In genomic region chr22:37050913-37051628, GRCh38 we compare ENCODE assay signal across 8 cellular contexts. TPM values are rescaled to one million over a fixed set of nuclear protein-coding genes. Genes with fewer than 3 reads are reported as not detected.
DNase-seq lines count a peak whose midpoint lies in the region; ATAC-seq lines count a peak whose summit lies in the region.

No MANE protein-coding gene starts in this region.

- H3K27ac ChIP-seq in iPS-20b (ENCODE audit: low read length) (no peak overlapping the region), subcutaneous abdominal adipose tissue (ENCODE audit: low read depth, low read length) (no peak overlapping the region)

- H3K4me3 Mint-ChIP-seq in activated CD4-positive, alpha-beta T cell treated with anti-CD3 and anti-CD28 coated beads for 36 hours: peak overlapping the region; percentile 79
- peak overlapping the region; percentile 74 for H3K4me3 Mint-ChIP-seq in activated T-helper 17 cell treated with anti-CD3 and anti-CD28 coated beads, Interleukin-2, amount 50 U/mL, for 72 hours

- ATAC-seq in activated CD4-positive, alpha-beta T cell treated with anti-CD3 and anti-CD28 coated beads for 36 hours: no peak
- ATAC-seq in activated T-helper 17 cell treated with anti-CD3 and anti-CD28 coated beads, Interleukin-2, amount 50 U/mL, for 72 hours (replicated peaks): no peak

- H3K27me3 ChIP-seq in iPS-20b (ENCODE audit: insufficient read depth, low read length) (peaks cover 8% of the 10 kb centered on the region), subcutaneous abdominal adipose tissue (ENCODE audit: control insufficient read depth in 5 of 5, insufficient read depth in 4 of 5, low read length in 5 of 5) (peaks cover 0 to 15% (median 10%) of the 10 kb centered on the region in 5 donors)

- H3K36me3 Mint-ChIP-seq in activated CD4-positive, alpha-beta T cell treated with anti-CD3 and anti-CD28 coated beads for 36 hours (ENCODE audit: low read depth): no peaks in the 10 kb centered on the region
- peaks cover 21% of the 10 kb centered on the region for H3K36me3 Mint-ChIP-seq in activated T-helper 17 cell treated with anti-CD3 and anti-CD28 coated beads, Interleukin-2, amount 50 U/mL, for 72 hours (ENCODE audit: low read depth)

- peaks cover 6% of the 10 kb centered on the region for H3K4me1 Mint-ChIP-seq in activated CD4-positive, alpha-beta T cell treated with anti-CD3 and anti-CD28 coated beads for 36 hours
- no peaks in the 10 kb centered on the region for H3K4me1 Mint-ChIP-seq in activated T-helper 17 cell treated with anti-CD3 and anti-CD28 coated beads, Interleukin-2, amount 50 U/mL, for 72 hours

- no peaks in the 10 kb centered on the region for H3K4me1 ChIP-seq in iPS-20b (ENCODE audit: insufficient read depth, low read length)
- H3K4me1 ChIP-seq in subcutaneous abdominal adipose tissue (ENCODE audit: control insufficient read depth in 5 of 5, insufficient read depth in 5 of 5, low read length in 5 of 5): peaks cover 0 to 22% (median 14%) of the 10 kb centered on the region in 5 donors

- H3K4me3 ChIP-seq in iPS-20b (ENCODE audit: low read length): peak overlapping the region; percentile 82
- peak overlapping the region in 3 of 5 donors; percentile 48 to 69 (median 62) for H3K4me3 ChIP-seq in subcutaneous abdominal adipose tissue (ENCODE audit: low read depth in 1 of 5, low read length in 5 of 5)

- H3K9me3 Mint-ChIP-seq in activated CD4-positive, alpha-beta T cell treated with anti-CD3 and anti-CD28 coated beads for 36 hours (ENCODE audit: low read depth): no peaks in the 10 kb centered on the region
- H3K9me3 Mint-ChIP-seq in activated T-helper 17 cell treated with anti-CD3 and anti-CD28 coated beads, Interleukin-2, amount 50 U/mL, for 72 hours: no peaks in the 10 kb centered on the region

- H3K36me3 ChIP-seq in iPS-20b (ENCODE audit: insufficient read depth, low read depth, low read length): peaks cover 11% of the 10 kb centered on the region; the same call in 1 of the 2 replicates
- H3K36me3 ChIP-seq in subcutaneous abdominal adipose tissue (ENCODE audit: control insufficient read depth in 5 of 5, insufficient read depth in 5 of 5, low read length in 5 of 5): peaks cover 0 to 16% (median 6%) of the 10 kb centered on the region in 5 donors

- DNase-seq in activated CD4-positive, alpha-beta T cell treated with anti-CD3 and anti-CD28 coated beads for 36 hours: no peak
- DNase-seq in activated CD4-positive, alpha-beta T cell treated with anti-CD3 and anti-CD28 coated beads for 4 hours: no peak
- DNase-seq in anterior cingulate cortex (lab: John Stamatoyannopoulos, UW): no peak
- no peak for DNase-seq in middle frontal gyrus (ENCODE audit: extremely low spot score, low spot score)
- DNase-seq in stimulated activated CD4-positive, alpha-beta T cell treated with anti-CD3 and anti-CD28 coated beads, Interleukin-4, amount 100 ng/mL, for 4 hours: no peak

- CTCF ChIA-PET in activated CD4-positive, alpha-beta T cell treated with anti-CD3 and anti-CD28 coated beads for 36 hours (lab: Charles Lee): interaction anchor here (1.4 to 1.5 kb wide), 3 partner anchors 30 to 275 kb away, joined by 3 to 4 read pairs (median 3); partner anchors contain the start of gene IFT27

- no peak overlapping the region for H3K27ac Mint-ChIP-seq in activated CD4-positive, alpha-beta T cell treated with anti-CD3 and anti-CD28 coated beads for 36 hours
- peak overlapping the region; percentile 36 for H3K27ac Mint-ChIP-seq in activated T-helper 17 cell treated with anti-CD3 and anti-CD28 coated beads, Interleukin-2, amount 50 U/mL, for 72 hours

- POLR2A ChIA-PET in activated CD4-positive, alpha-beta T cell treated with anti-CD3 and anti-CD28 coated beads for 36 hours (lab: Charles Lee): interaction anchor here (1.0 to 1.7 kb wide), 3 partner anchors 10 to 112 kb away, joined by 3 to 9 read pairs (median 4); no protein-coding TSS in a partner anchor

- no peaks in the 10 kb centered on the region for H3K27me3 Mint-ChIP-seq in activated CD4-positive, alpha-beta T cell treated with anti-CD3 and anti-CD28 coated beads for 36 hours
- no peaks in the 10 kb centered on the region for H3K27me3 Mint-ChIP-seq in activated T-helper 17 cell treated with anti-CD3 and anti-CD28 coated beads, Interleukin-2, amount 50 U/mL, for 72 hours

- no peaks in the 10 kb centered on the region for H3K9me3 ChIP-seq in iPS-20b (ENCODE audit: insufficient read depth, low read depth, low read length)
- H3K9me3 ChIP-seq in subcutaneous abdominal adipose tissue (ENCODE audit: control insufficient read depth in 5 of 5, low read length in 5 of 5): no peaks in the 10 kb centered on the region

- intact Hi-C loops in activated CD4-positive, alpha-beta T cell treated with anti-CD3 and anti-CD28 coated beads for 36 hours (cut with DNase I, micrococcal nuclease): loop anchor here in 1 of 2 experiments (1.0 to 5.0 kb wide), 3 partner anchors 71 to 274 kb away; partner anchors contain the start of gene IFT27

- no peak overlapping the region; the same call in 1 of the 2 replicates for H3K9ac ChIP-seq in iPS-20b (ENCODE audit: low read depth, low read length)
- no peak overlapping the region for H3K9ac ChIP-seq in subcutaneous abdominal adipose tissue (ENCODE audit: low read length in 5 of 5)

RNA-seq across cellular contexts. Expression of gene KCTD17, which starts 0.5 kb away (rescaled TPM):
- total RNA-seq in activated CD4-positive, alpha-beta T cell treated with anti-CD3 and anti-CD28 coated beads for 36 hours: 10 to 100 TPM; 32.5 to 36.8 TPM
- 10 to 100 TPM; 39.4 to 41.9 TPM for total RNA-seq in activated T-helper 17 cell treated with anti-CD3 and anti-CD28 coated beads, Interleukin-2, amount 50 U/mL, for 72 hours

RNA-seq across cellular contexts. Expression of gene MPST, which starts 31.5 kb away (rescaled TPM):
- 10 to 100 TPM; 10.6 to 11.0 TPM for total RNA-seq in activated CD4-positive, alpha-beta T cell treated with anti-CD3 and anti-CD28 coated beads for 36 hours
- 10 to 100 TPM; 22.7 to 41.6 TPM for total RNA-seq in activated T-helper 17 cell treated with anti-CD3 and anti-CD28 coated beads, Interleukin-2, amount 50 U/mL, for 72 hours

RNA-seq across cellular contexts. Expression of gene TST, which starts 31.8 kb away (rescaled TPM):
- total RNA-seq in activated CD4-positive, alpha-beta T cell treated with anti-CD3 and anti-CD28 coated beads for 36 hours: 1 to 10 TPM; 1.8 to 2.1 TPM
- 10 to 100 TPM in 1 of 2 donors, 1 to 10 TPM in 1; 8.2 to 14.5 TPM for total RNA-seq in activated T-helper 17 cell treated with anti-CD3 and anti-CD28 coated beads, Interleukin-2, amount 50 U/mL, for 72 hours

RNA-seq across cellular contexts. Expression of gene TMPRSS6, which starts 58.4 kb away (rescaled TPM):
- total RNA-seq in activated CD4-positive, alpha-beta T cell treated with anti-CD3 and anti-CD28 coated beads for 36 hours: 10 to 100 TPM; 17.6 to 20.2 TPM
- total RNA-seq in activated T-helper 17 cell treated with anti-CD3 and anti-CD28 coated beads, Interleukin-2, amount 50 U/mL, for 72 hours: 100 to 1,000 TPM in 1 of 2 donors, 10 to 100 TPM in 1; 86.6 to 343 TPM
